2 cellular contexts compared by ENCODE assay signal in genomic region chrX:153832732-153833131, GRCh38.
TF ChIP-seq lines count a peak whose summit lies in the region.

No MANE protein-coding gene starts in this region.

TF ChIP-seq in HepG2, 621 proteins besides CTCF, POLR2A, EP300 and RAD21:
- TF ChIP-seq ZFP90 (CRISPR knock-in tag; IDR thresholded peaks at IDR 0.05; ENCODE audit: borderline replicate concordance) = no peak
- TF ChIP-seq ZNF101 (CRISPR knock-in tag; IDR thresholded peaks at IDR 0.05; ENCODE audit: borderline replicate concordance, low read depth) = no peak
- no peak for TF ChIP-seq TAF15 (IDR thresholded peaks at IDR 0.05; ENCODE audit: low read depth, low read length, poor library complexity, severe bottlenecking)
- no peak for TF ChIP-seq ISX (CRISPR knock-in tag; conservative IDR thresholded peaks at IDR 0.05)
- no peak for TF ChIP-seq SAFB2 (CRISPR knock-in tag; IDR thresholded peaks at IDR 0.05; ENCODE audit: borderline replicate concordance, low read depth)
- TF ChIP-seq REST (IDR thresholded peaks at IDR 0.05; ENCODE audit: borderline replicate concordance in 1 of 2, low read depth in 1 of 2, low read length in 2 of 2) = peak; percentile 52 to 86
- TF ChIP-seq EEA1 (CRISPR knock-in tag; IDR thresholded peaks at IDR 0.05; ENCODE audit: borderline replicate concordance) = no peak

TF ChIP-seq in PFSK-1, 5 proteins besides CTCF, POLR2A, EP300 and RAD21:
- TF ChIP-seq FOXP2 (optimal IDR thresholded peaks at IDR 0.05; ENCODE audit: borderline replicate concordance, extremely low read depth, extremely low read length, insufficient read depth) (no peak), REST (IDR thresholded peaks at IDR 0.05; ENCODE audit: insufficient read depth in 1 of 2, low read depth in 2 of 2, low read length in 2 of 2) (peak; percentile 78 to 86), SIN3A (IDR thresholded peaks at IDR 0.05; ENCODE audit: borderline replicate concordance, insufficient read depth, low read length) (no peak)
